Comparison of ENCODE assay signal across 21 cellular contexts in genomic region chr20:62447143-62447869, GRCh38. TPM values are rescaled to one million over a fixed set of nuclear protein-coding genes. Genes with fewer than 3 reads are reported as not detected.
A peak's percentile ranks its signal among the peaks of the same experiment; 100 is the strongest.
DNase-seq lines count a peak whose midpoint lies in the region; ATAC-seq, FAIRE-seq and TF ChIP-seq lines count a peak whose summit lies in the region.
"Had no signal": no experiment of that assay in that cellular context is flagged by ENCODE, and none has a peak within 500 bp of the region (broad histone marks: within the 10 kb centered on the region; RNA-seq: fewer than 3 reads in every experiment).

No MANE protein-coding gene starts in this region.

- no peak overlapping the region for H4K91ac ChIP-seq in neuronal stem cell (ENCODE audit: low read depth, low read length, poor library complexity)

- no peak overlapping the region for H3K14ac ChIP-seq in neuronal stem cell (ENCODE audit: low read length)

- H3K4me2 ChIP-seq in GM23338 (no peak overlapping the region), K562 (ENCODE audit: insufficient read depth, low read length) (no peak overlapping the region), neuronal stem cell (ENCODE audit: insufficient read depth, low read length, poor library complexity, severe bottlenecking) (no peak overlapping the region)
- H3K4me2 ChIP-seq: A549, BLaER1 had no signal

- H4K8ac ChIP-seq in neuronal stem cell (ENCODE audit: low read depth, low read length) = no peak overlapping the region

- H3K9ac ChIP-seq in K562 (ENCODE audit: insufficient read depth in 1 of 2, low read depth in 2 of 2, low read length in 2 of 2) (peak overlapping the region in 1 of 2 experiments; percentile 26; a peak in 2 of 4 replicates), neuronal stem cell (ENCODE audit: low read depth, low read length, poor library complexity) (no peak overlapping the region)
- H3K9ac ChIP-seq: BLaER1 had no signal

- H3K4me1 ChIP-seq in GM23338 (ENCODE audit: insufficient read depth) = no peaks in the 10 kb centered on the region
- H3K4me1 ChIP-seq in K562 (replicated peaks in 1 of 2; ENCODE audit: control insufficient read depth in 2 of 2, insufficient read depth in 2 of 2, low read length in 2 of 2) = peaks cover 23 to 66% of the 10 kb centered on the region in 2 experiments; a peak in 4 of 5 replicates
- H3K4me1 ChIP-seq in neuronal stem cell (ENCODE audit: control insufficient read depth in 2 of 2, insufficient read depth in 1 of 2, low read depth in 1 of 2, low read length in 2 of 2) = peaks cover 9 to 17% of the 10 kb centered on the region in 2 donors
- H3K4me1 ChIP-seq: A549, HAP-1 had no signal

- H3K23ac ChIP-seq in neuronal stem cell (ENCODE audit: low read depth, low read length, poor library complexity) = no peak overlapping the region

- H3K79me2 ChIP-seq in GM23338 (replicated peaks; ENCODE audit: insufficient read depth) = no peaks in the 10 kb centered on the region
- H3K79me2 ChIP-seq in K562 (ENCODE audit: control insufficient read depth, insufficient read depth, low read length) = no peaks in the 10 kb centered on the region

- no peaks in the 10 kb centered on the region for H3K4me1 Mint-ChIP-seq in GM23338
- H3K4me1 Mint-ChIP-seq in osteocyte (ENCODE audit: unreplicated experiment) = no peaks in the 10 kb centered on the region
- H3K4me1 Mint-ChIP-seq: CD14-positive monocyte had no signal

- H2BK12ac ChIP-seq in neuronal stem cell (ENCODE audit: low read length) = peak overlapping the region; percentile 1

- ATAC-seq in GM23338 (no peak), K562 (peak; percentile 19), GM21717 (IDR thresholded peaks at IDR 0.05; ENCODE audit: unreplicated experiment) (no peak)
- ATAC-seq: A549; CD8-positive, alpha-beta T cell had no signal

- H3K9me3 Mint-ChIP-seq in GM23338 = no peaks in the 10 kb centered on the region
- H3K9me3 Mint-ChIP-seq in osteocyte (ENCODE audit: unreplicated experiment) = no peaks in the 10 kb centered on the region
- H3K9me3 Mint-ChIP-seq: CD8-positive, alpha-beta T cell had no signal

- no peak for TF ChIP-seq RAD21 in K562 (CRISPR knock-in tag; conservative IDR thresholded peaks at IDR 0.05 in 1 of 2, IDR thresholded peaks at IDR 0.05 in 1 of 2)

- H3K36me3 Mint-ChIP-seq in GM23338 (ENCODE audit: low read depth) = no peaks in the 10 kb centered on the region
- H3K36me3 Mint-ChIP-seq in osteocyte (ENCODE audit: unreplicated experiment) = no peaks in the 10 kb centered on the region
- H3K36me3 Mint-ChIP-seq: CD14-positive monocyte; CD8-positive, alpha-beta T cell had no signal

- no TSS peak for BruUV-seq in K562 (replicated peaks; lab: Mats Ljungman, UMichigan)

- intact Hi-C loops in K562 (cut with micrococcal nuclease) = no loop called here

- no peaks in the 10 kb centered on the region for H3K79me1 ChIP-seq in neuronal stem cell (ENCODE audit: low read depth, low read length)

- no peak overlapping the region for H3K27ac ChIP-seq in GM23338 (ENCODE audit: low read depth)
- H3K27ac ChIP-seq in K562 (ENCODE audit: extremely low read depth, low read depth, low read length) = no peak overlapping the region
- H3K27ac ChIP-seq in neuronal stem cell (replicated peaks; ENCODE audit: low read length) = no peak overlapping the region
- H3K27ac ChIP-seq: A549, BLaER1 had no signal

- TF ChIP-seq EP300 in K562 (IDR thresholded peaks at IDR 0.05; ENCODE audit: low read length) = no peak

- H4K20me1 ChIP-seq in GM23338 (replicated peaks; ENCODE audit: insufficient read depth) = no peaks in the 10 kb centered on the region
- no peaks in the 10 kb centered on the region for H4K20me1 ChIP-seq in K562 (replicated peaks; ENCODE audit: control insufficient read depth, insufficient read depth, low read length)
- H4K20me1 ChIP-seq: BLaER1 had no signal

- TF ChIP-seq CTCF in GM23338 (conservative IDR thresholded peaks at IDR 0.05; ENCODE audit: low read depth in 2 of 2) (no peak), K562 (IDR thresholded peaks at IDR 0.05 in 2 of 3, conservative IDR thresholded peaks at IDR 0.05 in 1 of 3; ENCODE audit: insufficient read depth in 2 of 3, low read depth in 1 of 3, low read length in 3 of 3) (no peak), osteocyte (IDR thresholded peaks at IDR 0.05) (no peak)

- peak overlapping the region; percentile 69 for H2BK5ac ChIP-seq in neuronal stem cell (ENCODE audit: low read length)

- H3K36me3 ChIP-seq in GM23338 (ENCODE audit: insufficient read depth) = no peaks in the 10 kb centered on the region
- no peaks in the 10 kb centered on the region for H3K36me3 ChIP-seq in K562 (ENCODE audit: control insufficient read depth, insufficient read depth, low read length)
- no peaks in the 10 kb centered on the region for H3K36me3 ChIP-seq in neuronal stem cell (replicated peaks in 1 of 2; ENCODE audit: control insufficient read depth in 2 of 2, insufficient read depth in 2 of 2, low read length in 2 of 2)
- no peaks in the 10 kb centered on the region for H3K36me3 ChIP-seq in MG63
- H3K36me3 ChIP-seq: BLaER1, HAP-1 had no signal

- in situ Hi-C loops in K562 (cut with MboI) = no loop called here

- H3K27ac Mint-ChIP-seq in GM23338 (no peak overlapping the region; the same call in 1 of the 2 replicates), osteocyte (ENCODE audit: unreplicated experiment) (no peak overlapping the region)
- H3K27ac Mint-ChIP-seq: CD14-positive monocyte; CD8-positive, alpha-beta T cell had no signal

- H2BK15ac ChIP-seq in neuronal stem cell (ENCODE audit: low read length) = peak overlapping the region; percentile 60

- H2AFZ ChIP-seq in GM23338 = 0 out of 2 replicates have a peak overlapping the region, but pooled peaks have one; percentile 72
- peak overlapping the region; percentile 71 for H2AFZ ChIP-seq in K562 (ENCODE audit: low read depth, low read length)
- no peak overlapping the region for H2AFZ ChIP-seq in neuronal stem cell (ENCODE audit: low read length)

- H3K4me3 ChIP-seq in GM23338 (no peak overlapping the region), K562 (no peak overlapping the region), neuronal stem cell (ENCODE audit: low read length in 2 of 2) (no peak overlapping the region), MG63 (no peak overlapping the region)
- H3K4me3 ChIP-seq: A549, BLaER1, GM12878, HAP-1 had no signal

- no peak for DNase-seq in GM23338 (ENCODE audit: low spot score)
- DNase-seq in K562 (ENCODE audit: extremely low read depth in 1 of 4, low spot score in 3 of 4) = peak in 1 of 4 experiments; percentile 32
- no peak for DNase-seq in neuronal stem cell (ENCODE audit: low spot score)
- no peak for DNase-seq in osteocyte (ENCODE audit: extremely low spot score, unreplicated experiment)
- DNase-seq in MG63 = no peak
- no peak for DNase-seq in NCI-H1417 (lab: John Stamatoyannopoulos, UW)
- DNase-seq: CD8-positive, alpha-beta T cell; DMS 273 treated with DMSO at 0.1 percent for 48 hours; DMS53; DND-41; EL; IMR-90; KBM-7 had no signal

- H3K27me3 ChIP-seq in GM23338 (ENCODE audit: insufficient read depth) (no peaks in the 10 kb centered on the region), K562 (ENCODE audit: control insufficient read depth in 2 of 2, insufficient read depth in 2 of 2, low read length in 2 of 2) (peaks cover 0 to 13% of the 10 kb centered on the region in 2 experiments; a peak in 4 of 5 replicates), neuronal stem cell (ENCODE audit: control insufficient read depth in 3 of 3, insufficient read depth in 3 of 3, low read depth in 1 of 3, low read length in 3 of 3) (peaks cover 0 to 26% (median 0%) of the 10 kb centered on the region in 3 experiments), MG63 (no peaks in the 10 kb centered on the region)

- H3K4me3 Mint-ChIP-seq in GM23338 = no peak overlapping the region
- H3K4me3 Mint-ChIP-seq in osteocyte (ENCODE audit: unreplicated experiment) = no peak overlapping the region
- H3K4me3 Mint-ChIP-seq: CD14-positive monocyte; CD8-positive, alpha-beta T cell had no signal

- no peaks in the 10 kb centered on the region for H3K9me2 ChIP-seq in GM23338 (ENCODE audit: insufficient read depth)

- H3K9me3 ChIP-seq in K562 (replicated peaks; ENCODE audit: control insufficient read depth, insufficient read depth, low read depth, low read length) (no peaks in the 10 kb centered on the region), neuronal stem cell (replicated peaks in 1 of 2; ENCODE audit: control insufficient read depth in 2 of 2, insufficient read depth in 1 of 2, low read depth in 1 of 2, low read length in 2 of 2) (no peaks in the 10 kb centered on the region), MG63 (no peaks in the 10 kb centered on the region)
- H3K9me3 ChIP-seq: A549, BLaER1, HAP-1 had no signal

- H3K18ac ChIP-seq in neuronal stem cell (ENCODE audit: low read length) = peak overlapping the region; percentile 38

- H3K27me3 Mint-ChIP-seq in GM23338 (ENCODE audit: insufficient read depth, low read depth, poor library complexity) (peaks cover 10% of the 10 kb centered on the region), osteocyte (ENCODE audit: unreplicated experiment) (peaks cover 10% of the 10 kb centered on the region)

- no peaks in the 10 kb centered on the region for H3F3A ChIP-seq in GM23338 (replicated peaks; ENCODE audit: low read depth)

- H3K9me1 ChIP-seq in K562 (ENCODE audit: control insufficient read depth, insufficient read depth, low read length) = no peaks in the 10 kb centered on the region

- FAIRE-seq in K562 (lab: Jason Lieb, UNC) = no peak
- FAIRE-seq: A549, GM12878 had no signal

- H2BK120ac ChIP-seq in neuronal stem cell (ENCODE audit: low read depth, low read length) = no peak overlapping the region

- CTCF ChIA-PET in K562 (lab: Yijun Ruan, JAX; ENCODE audit: low intra/inter-chr PET ratio) = no interaction called here

- WGBS in K562 (ENCODE audit: insufficient coverage, low coverage, missing lambda C conversion rate) = 52% methylated on average over 32 of the region's 34 CpGs
- no CpG with 5 or more reads among the region's 34 CpGs for WGBS in neuronal stem cell (ENCODE audit: extremely low coverage in 2 of 2, insufficient read length in 2 of 2, insufficient replicate concordance in 1 of 2), 2 donors

- no peak for TF ChIP-seq POLR2A in K562 (conservative IDR thresholded peaks at IDR 0.05)

- no peak overlapping the region for H3K4ac ChIP-seq in neuronal stem cell (ENCODE audit: low read length)

- POLR2A ChIA-PET in K562 (lab: Yijun Ruan, JAX) = interaction anchor here (1.5 kb wide), 1 partner anchor 12 kb away, joined by 5 read pairs; no protein-coding TSS in a partner anchor

- H2AK5ac ChIP-seq in neuronal stem cell (ENCODE audit: low read depth, low read length) = peak overlapping the region; percentile 99

RNA-seq across cellular contexts. Expression of gene RBBP8NL, which starts 20.0 kb away (rescaled TPM):
- total RNA-seq in GM23338 (2014; rRNA removed; shearing (Covaris generic)) = 0.66 and 1.1 TPM in 2 replicates
- polyA plus RNA-seq in GM23338 (2016; fragmentation: Nextera tagmentation; extraction: Ambion mirVana) (0.10 and 0.64 TPM in 2 replicates), K562 (2011; rRNA removed) (not detected in 2 replicates), K562 (2014; fragmentation: Illumina TruSeq; extraction: Trizol) (not detected in 2 replicates), K562 (2014; fragmentation: Nextera tagmentation; extraction: Ambion mirVana) (not detected), K562 (2014; rRNA removed) (not detected in 2 replicates)
- not detected in 2 replicates for total RNA-seq in K562 (2011; cell fraction: chromatin; rRNA removed; ENCODE audit: low replicate concordance)
- total RNA-seq in K562 (2011; cell fraction: nucleolus; rRNA removed) = not detected in 2 replicates
- not detected in 2 replicates for total RNA-seq in K562 (2011; cell fraction: nucleoplasm; rRNA removed)
- total RNA-seq in K562 (2014; rRNA removed) (not detected in 2 replicates), K562 (2014; rRNA removed; fragmentation: Illumina TruSeq; extraction: Trizol) (not detected in 2 replicates), K562 (2015; rRNA removed; fragmentation: Illumina TruSeq; extraction: Trizol) (not detected in 2 replicates), K562 (2021) (not detected in 2 replicates), osteocyte (not detected in 2 replicates)
- 0.04 TPM in 1 of 2 replicates, not detected in the other for polyA plus RNA-seq in K562 (2011; cell fraction: cytosol; rRNA removed)
- polyA plus RNA-seq in K562 (2011; cell fraction: nucleus; rRNA removed) = 0.09 TPM in 1 of 2 replicates, not detected in the other
- not detected in 2 replicates for polyA plus RNA-seq in K562 (2012)
- polyA minus RNA-seq in K562 (2011; rRNA and poly(A)+ RNA removed) = not detected in 2 replicates
- polyA minus RNA-seq in K562 (2011; cell fraction: cytosol; rRNA and poly(A)+ RNA removed) = not detected in 2 replicates
- polyA minus RNA-seq in K562 (2011; cell fraction: nucleus; rRNA and poly(A)+ RNA removed) = not detected in 2 replicates
- polyA plus RNA-seq in neuronal stem cell (2013, experiment 1 of 2) = not detected
- polyA plus RNA-seq in neuronal stem cell (2013, experiment 2 of 2) = not detected
- not detected in 2 replicates for total RNA-seq in MG63 (2014; rRNA removed; shearing (Covaris generic); ENCODE audit: low replicate concordance)
- total RNA-seq: CD8-positive, alpha-beta T cell; G401; GM12878; H4; IMR-90 had no signal
- polyA plus RNA-seq: A549, CD14-positive monocyte, GM12878, IMR-90 had no signal

RNA-seq across cellular contexts. Expression of gene GATA5, which starts 28.5 kb away (rescaled TPM):
- 0.73 and 1.2 TPM in 2 replicates for total RNA-seq in GM23338 (2014; rRNA removed; shearing (Covaris generic))
- polyA plus RNA-seq in GM23338 (2016; fragmentation: Nextera tagmentation; extraction: Ambion mirVana) (0.31 and 0.60 TPM in 2 replicates), K562 (2011; rRNA removed) (0.57 and 0.68 TPM in 2 replicates), K562 (2014; fragmentation: Illumina TruSeq; extraction: Trizol) (0.09 and 0.11 TPM in 2 replicates), K562 (2014; fragmentation: Nextera tagmentation; extraction: Ambion mirVana) (not detected), K562 (2014; rRNA removed) (0.16 and 0.34 TPM in 2 replicates)
- 0.40 and 1.3 TPM in 2 replicates for total RNA-seq in K562 (2011; cell fraction: chromatin; rRNA removed; ENCODE audit: low replicate concordance)
- 0.66 and 0.67 TPM in 2 replicates for total RNA-seq in K562 (2011; cell fraction: nucleolus; rRNA removed)
- total RNA-seq in K562 (2011; cell fraction: nucleoplasm; rRNA removed) = 0.29 and 0.46 TPM in 2 replicates
- total RNA-seq in K562 (2014; rRNA removed) (0.18 and 0.45 TPM in 2 replicates), K562 (2014; rRNA removed; fragmentation: Illumina TruSeq; extraction: Trizol) (0.06 TPM in 1 of 2 replicates, not detected in the other), K562 (2015; rRNA removed; fragmentation: Illumina TruSeq; extraction: Trizol) (0.08 and 0.22 TPM in 2 replicates), K562 (2021) (0.49 TPM in 2 replicates), osteocyte (not detected in 2 replicates)
- polyA plus RNA-seq in K562 (2011; cell fraction: cytosol; rRNA removed) = 0.68 and 2.4 TPM in 2 replicates
- 1.4 and 2.7 TPM in 2 replicates for polyA plus RNA-seq in K562 (2011; cell fraction: nucleus; rRNA removed)
- 0.43 and 0.44 TPM in 2 replicates for polyA plus RNA-seq in K562 (2012)
- 0.12 and 0.39 TPM in 2 replicates for polyA minus RNA-seq in K562 (2011; rRNA and poly(A)+ RNA removed)
- polyA minus RNA-seq in K562 (2011; cell fraction: cytosol; rRNA and poly(A)+ RNA removed) = 0.86 and 1.5 TPM in 2 replicates
- polyA minus RNA-seq in K562 (2011; cell fraction: nucleus; rRNA and poly(A)+ RNA removed) = 0.67 TPM in 2 replicates
- 0.08 TPM for polyA plus RNA-seq in neuronal stem cell (2013, experiment 1 of 2)
- polyA plus RNA-seq in neuronal stem cell (2013, experiment 2 of 2) = 0.11 TPM
- total RNA-seq in MG63 (2014; rRNA removed; shearing (Covaris generic); ENCODE audit: low replicate concordance) = 1.6 TPM in 1 of 2 replicates, not detected in the other
- total RNA-seq: CD8-positive, alpha-beta T cell; GM12878; IMR-90 had no signal
- polyA plus RNA-seq: CD14-positive monocyte, GM12878, IMR-90 had no signal

RNA-seq across cellular contexts. Expression of gene CABLES2, which starts 40.2 kb away (rescaled TPM):
- total RNA-seq in GM23338 (2014; rRNA removed; shearing (Covaris generic)) = 12.6 and 12.7 TPM in 2 replicates
- polyA plus RNA-seq in GM23338 (2016; fragmentation: Nextera tagmentation; extraction: Ambion mirVana) (4.3 and 5.1 TPM in 2 replicates), K562 (2011; rRNA removed) (2.2 and 2.5 TPM in 2 replicates), K562 (2014; fragmentation: Illumina TruSeq; extraction: Trizol) (2.7 and 3.2 TPM in 2 replicates), K562 (2014; fragmentation: Nextera tagmentation; extraction: Ambion mirVana) (under 1 TPM; 0.46 to 0.72 TPM), K562 (2014; rRNA removed) (2.1 and 2.2 TPM in 2 replicates)
- 3.6 and 7.1 TPM in 2 replicates for total RNA-seq in K562 (2011; cell fraction: chromatin; rRNA removed; ENCODE audit: low replicate concordance)
- 3.0 and 3.3 TPM in 2 replicates for total RNA-seq in K562 (2011; cell fraction: nucleolus; rRNA removed)
- total RNA-seq in K562 (2011; cell fraction: nucleoplasm; rRNA removed) = 2.5 and 3.0 TPM in 2 replicates
- total RNA-seq in K562 (2014; rRNA removed) (1.2 and 2.0 TPM in 2 replicates), K562 (2014; rRNA removed; fragmentation: Illumina TruSeq; extraction: Trizol) (0.93 and 1.3 TPM in 2 replicates), K562 (2015; rRNA removed; fragmentation: Illumina TruSeq; extraction: Trizol) (1.4 and 1.6 TPM in 2 replicates), K562 (2021) (3.7 and 4.2 TPM in 2 replicates), osteocyte (7.8 and 8.8 TPM in 2 replicates)
- 2.6 and 3.8 TPM in 2 replicates for polyA plus RNA-seq in K562 (2011; cell fraction: cytosol; rRNA removed)
- polyA plus RNA-seq in K562 (2011; cell fraction: nucleus; rRNA removed) = 5.3 and 9.0 TPM in 2 replicates
- polyA plus RNA-seq in K562 (2012) = 3.9 and 7.7 TPM in 2 replicates
- polyA minus RNA-seq in K562 (2011; rRNA and poly(A)+ RNA removed) = 1.1 and 1.7 TPM in 2 replicates
- 5.1 and 5.4 TPM in 2 replicates for polyA minus RNA-seq in K562 (2011; cell fraction: cytosol; rRNA and poly(A)+ RNA removed)
- polyA minus RNA-seq in K562 (2011; cell fraction: nucleus; rRNA and poly(A)+ RNA removed) = 1.6 and 1.7 TPM in 2 replicates
- 15.0 TPM for polyA plus RNA-seq in neuronal stem cell (2013, experiment 1 of 2)
- polyA plus RNA-seq in neuronal stem cell (2013, experiment 2 of 2) = 14.9 TPM
- 1.3 and 6.0 TPM in 2 replicates for total RNA-seq in MG63 (2014; rRNA removed; shearing (Covaris generic); ENCODE audit: low replicate concordance)
